In genomic region chr16:58127634-58128033, GRCh38 we compare ENCODE assay signal across 8 cellular contexts. TPM values are rescaled to one million over a fixed set of nuclear protein-coding genes. Genes with fewer than 3 reads are reported as not detected.
A peak's percentile ranks its signal among the peaks of the same experiment; 100 is the strongest.
DNase-seq lines count a peak whose midpoint lies in the region; ATAC-seq and TF ChIP-seq lines count a peak whose summit lies in the region.

No MANE protein-coding gene starts in this region.

- no peak for ATAC-seq in activated CD4-positive, alpha-beta T cell treated with anti-CD3 and anti-CD28 coated beads for 36 hours
- no peak for ATAC-seq in activated CD8-positive, alpha-beta T cell treated with anti-CD3 and anti-CD28 coated beads for 36 hours
- no peak for ATAC-seq in GM21786 (IDR thresholded peaks at IDR 0.05; ENCODE audit: unreplicated experiment)
- ATAC-seq in GM21367 (IDR thresholded peaks at IDR 0.05; ENCODE audit: unreplicated experiment): no peak

- no peaks in the 10 kb centered on the region for H3K9me3 Mint-ChIP-seq in activated CD4-positive, alpha-beta T cell treated with anti-CD3 and anti-CD28 coated beads for 36 hours (ENCODE audit: low read depth)
- peaks cover 4% of the 10 kb centered on the region for H3K9me3 Mint-ChIP-seq in activated CD8-positive, alpha-beta T cell treated with anti-CD3 and anti-CD28 coated beads for 36 hours
- no peaks in the 10 kb centered on the region for H3K9me3 Mint-ChIP-seq in immature natural killer cell

- peak overlapping the region; percentile 61 for H3K27ac Mint-ChIP-seq in activated CD4-positive, alpha-beta T cell treated with anti-CD3 and anti-CD28 coated beads for 36 hours
- H3K27ac Mint-ChIP-seq in activated CD8-positive, alpha-beta T cell treated with anti-CD3 and anti-CD28 coated beads for 36 hours: peak overlapping the region; percentile 34
- H3K27ac Mint-ChIP-seq in immature natural killer cell: peak overlapping the region; percentile 88 to 96 (median 92)

- peak overlapping the region; percentile 75 for H3K4me3 Mint-ChIP-seq in activated CD4-positive, alpha-beta T cell treated with anti-CD3 and anti-CD28 coated beads for 36 hours
- peak overlapping the region; percentile 90 for H3K4me3 Mint-ChIP-seq in activated CD8-positive, alpha-beta T cell treated with anti-CD3 and anti-CD28 coated beads for 36 hours
- H3K4me3 Mint-ChIP-seq in immature natural killer cell: peak overlapping the region; percentile 95 to 99 (median 98)

- intact Hi-C loops in activated CD4-positive, alpha-beta T cell treated with anti-CD3 and anti-CD28 coated beads for 36 hours (cut with DNase I, micrococcal nuclease): loop anchor here (2.0 to 5.0 kb wide), 7 partner anchors 230 to 1195 kb away; partner anchors contain the start of genes ARL2BP (in 1 of the 2), CIAPIN1 (in 1 of the 2), COQ9 (in 1 of the 2) and GINS3 (in 1 of the 2)
- intact Hi-C loops in activated CD8-positive, alpha-beta T cell treated with anti-CD3 and anti-CD28 coated beads for 36 hours (cut with micrococcal nuclease): loop anchor here (5.0 kb wide), 1 partner anchor 105 kb away; no protein-coding TSS in a partner anchor

- H3K27me3 Mint-ChIP-seq in activated CD4-positive, alpha-beta T cell treated with anti-CD3 and anti-CD28 coated beads for 36 hours: no peaks in the 10 kb centered on the region
- H3K27me3 Mint-ChIP-seq in activated CD8-positive, alpha-beta T cell treated with anti-CD3 and anti-CD28 coated beads for 36 hours: no peaks in the 10 kb centered on the region
- peaks cover 0 to 4% (median 4%) of the 10 kb centered on the region in 3 donors for H3K27me3 Mint-ChIP-seq in immature natural killer cell (ENCODE audit: low read depth in 3 of 3)

- CTCF ChIA-PET in activated CD4-positive, alpha-beta T cell treated with anti-CD3 and anti-CD28 coated beads for 36 hours (lab: Charles Lee): interaction anchor here (0.6 to 1.9 kb wide), 11 partner anchors 10 to 173 kb away, joined by 3 to 5 read pairs (median 3); no protein-coding TSS in a partner anchor
- CTCF ChIA-PET in activated CD8-positive, alpha-beta T cell treated with anti-CD3 and anti-CD28 coated beads for 36 hours (lab: Charles Lee): interaction anchor here (0.7 to 2.7 kb wide), 12 partner anchors 17 to 711 kb away, joined by 3 to 11 read pairs (median 4); no protein-coding TSS in a partner anchor

- DNase-seq in activated CD4-positive, alpha-beta T cell treated with anti-CD3 and anti-CD28 coated beads for 36 hours: no peak
- no peak for DNase-seq in activated CD4-positive, alpha-beta T cell treated with anti-CD3 and anti-CD28 coated beads, Interleukin-2, amount 50 U/mL, for 4 hours
- no peak for DNase-seq in activated CD8-positive, alpha-beta T cell treated with anti-CD3 and anti-CD28 coated beads for 36 hours
- DNase-seq in immature natural killer cell: no peak
- DNase-seq in epidermal melanocyte (ENCODE audit: insufficient read length, low spot score): no peak

- H3K27ac ChIP-seq in temporal lobe (ENCODE audit: low read depth, low read length): peak overlapping the region; percentile 75

- TF ChIP-seq CTCF in activated CD8-positive, alpha-beta T cell treated with anti-CD3 and anti-CD28 coated beads for 36 hours (IDR thresholded peaks at IDR 0.05): no peak

- POLR2A ChIA-PET in activated CD4-positive, alpha-beta T cell treated with anti-CD3 and anti-CD28 coated beads for 36 hours (lab: Charles Lee): interaction anchor here (0.5 to 0.8 kb wide), 2 partner anchors 52 to 104 kb away, joined by 3 to 6 read pairs; no protein-coding TSS in a partner anchor
- POLR2A ChIA-PET in activated CD8-positive, alpha-beta T cell treated with anti-CD3 and anti-CD28 coated beads for 36 hours (lab: Charles Lee): interaction anchor here (0.6 to 2.4 kb wide), 3 partner anchors 50 to 101 kb away, joined by 3 to 7 read pairs (median 4); no protein-coding TSS in a partner anchor

- H3K4me1 Mint-ChIP-seq in activated CD4-positive, alpha-beta T cell treated with anti-CD3 and anti-CD28 coated beads for 36 hours: peaks cover 46% of the 10 kb centered on the region
- H3K4me1 Mint-ChIP-seq in activated CD8-positive, alpha-beta T cell treated with anti-CD3 and anti-CD28 coated beads for 36 hours (ENCODE audit: low read depth): peaks cover 48% of the 10 kb centered on the region
- H3K4me1 Mint-ChIP-seq in immature natural killer cell: peaks cover 54 to 61% of the 10 kb centered on the region in 2 donors

- H3K36me3 Mint-ChIP-seq in activated CD4-positive, alpha-beta T cell treated with anti-CD3 and anti-CD28 coated beads for 36 hours (ENCODE audit: low read depth): no peaks in the 10 kb centered on the region
- peaks cover 9% of the 10 kb centered on the region for H3K36me3 Mint-ChIP-seq in activated CD8-positive, alpha-beta T cell treated with anti-CD3 and anti-CD28 coated beads for 36 hours (ENCODE audit: low read depth)
- H3K36me3 Mint-ChIP-seq in immature natural killer cell: no peaks in the 10 kb centered on the region

RNA-seq across cellular contexts. Expression of gene CFAP20, which starts 1.5 kb away (rescaled TPM):
- 10 to 100 TPM; 45.9 to 48.7 TPM for total RNA-seq in activated CD4-positive, alpha-beta T cell treated with anti-CD3 and anti-CD28 coated beads for 36 hours
- total RNA-seq in activated CD8-positive, alpha-beta T cell treated with anti-CD3 and anti-CD28 coated beads for 36 hours: 10 to 100 TPM; 36.5 to 40.4 TPM
- polyA plus RNA-seq in immature natural killer cell: 10 to 100 TPM; 36.6 to 43.2 (median 39.4) TPM
- 67.6 TPM for total RNA-seq in temporal lobe

Comparison
In these comparisons a context has a peak if more than half of its experiments do, and no peak if none do; other contexts are left out.
1. H3K27ac Mint-ChIP-seq: peak in every context shown above with its lines; median percentile 92 in immature natural killer cell; 61 in activated CD4-positive, alpha-beta T cell treated with anti-CD3 and anti-CD28 coated beads for 36 hours; 34 in activated CD8-positive, alpha-beta T cell treated with anti-CD3 and anti-CD28 coated beads for 36 hours.